10 cellular contexts compared by ENCODE assay signal in the genomic region with DNA sequence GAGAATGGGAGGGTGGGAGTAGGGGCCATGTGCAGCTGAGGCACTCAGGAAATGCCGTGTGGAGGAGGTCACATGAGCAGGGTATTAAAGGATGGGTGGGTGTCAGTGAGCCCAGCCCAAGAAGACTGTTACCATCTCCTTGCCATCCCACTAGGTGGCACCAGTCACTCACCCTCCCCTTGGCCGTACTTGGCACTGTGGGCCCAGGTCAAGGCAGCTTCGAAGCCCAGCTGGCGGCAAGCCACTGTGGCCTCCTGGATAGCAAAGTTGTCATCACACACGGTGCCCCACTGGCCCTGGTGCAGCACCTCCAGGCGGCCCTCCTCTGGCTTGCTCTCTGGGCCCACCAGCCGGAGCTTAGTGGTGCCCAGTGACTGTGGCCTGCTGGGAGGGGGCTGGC. TPM values are rescaled to one million over a fixed set of nuclear protein-coding genes. Genes with fewer than 3 reads are reported as not detected.
DNase-seq lines count a peak whose midpoint lies in the region; ATAC-seq and TF ChIP-seq lines count a peak whose summit lies in the region.
"Had no signal": no experiment of that assay in that cellular context is flagged by ENCODE, and none has a peak within 500 bp of the region (broad histone marks: within the 10 kb centered on the region; RNA-seq: fewer than 3 reads in every experiment).

No MANE protein-coding gene starts in this region.

- DNase-seq in NCI-H345 (lab: John Stamatoyannopoulos, UW), result peak; percentile 2
- no peak for DNase-seq in NCI-H345 treated with DMSO at 0.1 percent for 48 hours (lab: John Stamatoyannopoulos, UW; ENCODE audit: unreplicated experiment)
- peak; percentile 20 for DNase-seq in NCI-H146 (lab: John Stamatoyannopoulos, UW)
- peak; percentile 42 for DNase-seq in mammary epithelial cell
- DNase-seq in lower lobe of right lung, result no peak
- DNase-seq in NCI-H1417 treated with DMSO at 0.1 percent for 48 hours (lab: John Stamatoyannopoulos, UW), result no peak

- no peak overlapping the region for H2AFZ ChIP-seq in mammary epithelial cell (ENCODE audit: low read depth, low read length)

- in situ Hi-C loops in mammary epithelial cell (cut with MboI; ENCODE audit: low sequenced_read_pairs in 2 of 2), result no loop called here

- 37% methylated on average over 5 of the region's 7 CpGs for WGBS in mammary epithelial cell (ENCODE audit: low coverage, missing lambda C conversion rate)

- no peaks in the 10 kb centered on the region for H4K20me1 ChIP-seq in mammary epithelial cell (ENCODE audit: insufficient read depth, low read length)

- TF ChIP-seq CTCF in mammary epithelial cell (conservative IDR thresholded peaks at IDR 0.05 in 1 of 2, IDR thresholded peaks at IDR 0.05 in 1 of 2; ENCODE audit: extremely low read depth in 1 of 2, insufficient read depth in 1 of 2, low read depth in 1 of 2, low read length in 2 of 2) (peak; percentile 47 to 82), lower lobe of right lung (IDR thresholded peaks at IDR 0.05) (peak; percentile 53)

- H3K4me1 ChIP-seq in mammary epithelial cell (ENCODE audit: insufficient read depth, low read length) (peaks cover 2% of the 10 kb centered on the region), lower lobe of right lung (peaks cover 12% of the 10 kb centered on the region)

- no peak overlapping the region for H3K27ac ChIP-seq in mammary epithelial cell (ENCODE audit: insufficient read depth, low read depth, low read length)
- H3K27ac ChIP-seq in lower lobe of right lung, result no peak overlapping the region
- H3K27ac ChIP-seq: ovary had no signal

- ATAC-seq in lower lobe of right lung, result peak; percentile 60 to 67
- ATAC-seq in GM21515 (IDR thresholded peaks at IDR 0.05; ENCODE audit: unreplicated experiment), result no peak
- ATAC-seq in HG03159 (IDR thresholded peaks at IDR 0.05; ENCODE audit: unreplicated experiment), result no peak

- CTCF ChIA-PET in mammary epithelial cell (lab: Charles Lee; ENCODE audit: low non-redundant PET), result interaction anchor here (0.9 kb wide), 1 partner anchor 34 kb away, joined by 3 read pairs; no protein-coding TSS in a partner anchor

- intact Hi-C loops in mammary epithelial cell (cut with micrococcal nuclease), result loop anchor here (1.0 to 10.0 kb wide), 5 partner anchors 47 to 182 kb away; a partner anchor contains a TSS
- intact Hi-C loops in lower lobe of right lung (cut with DNase I), result no loop called here

- H3K4me3 ChIP-seq in mammary epithelial cell (replicated peaks in 1 of 3; ENCODE audit: insufficient read depth in 1 of 3, low read depth in 2 of 3, low read length in 3 of 3), result no peak overlapping the region
- no peak overlapping the region for H3K4me3 ChIP-seq in lower lobe of right lung
- H3K4me3 ChIP-seq: ovary had no signal

- H3K4me2 ChIP-seq in mammary epithelial cell (ENCODE audit: insufficient read depth, low read depth, low read length), result no peak overlapping the region

- H3K27me3 ChIP-seq in mammary epithelial cell (ENCODE audit: insufficient read depth, low read length) (no peaks in the 10 kb centered on the region), lower lobe of right lung (ENCODE audit: low read depth) (no peaks in the 10 kb centered on the region)
- H3K27me3 ChIP-seq: ovary had no signal

- no peaks in the 10 kb centered on the region for H3K79me2 ChIP-seq in mammary epithelial cell (ENCODE audit: insufficient read depth, low read length)

- H3K36me3 ChIP-seq in mammary epithelial cell (ENCODE audit: insufficient read depth, low read length) (no peaks in the 10 kb centered on the region), lower lobe of right lung (no peaks in the 10 kb centered on the region)
- H3K36me3 ChIP-seq: ovary had no signal

- H3K9me3 ChIP-seq in mammary epithelial cell (replicated peaks; ENCODE audit: insufficient read depth, low read length) (no peaks in the 10 kb centered on the region), lower lobe of right lung (no peaks in the 10 kb centered on the region)
- H3K9me3 ChIP-seq: Caco-2, ovary had no signal

- BruUV-seq in mammary epithelial cell (replicated peaks; lab: Mats Ljungman, UMichigan), result no TSS peak

- dilution Hi-C loops in mammary epithelial cell (cut with HindIII; ENCODE audit: low sequenced_read_pairs), result no loop called here

- H3K9ac ChIP-seq in mammary epithelial cell (ENCODE audit: insufficient read depth, low read length), result no peak overlapping the region

RNA-seq across cellular contexts. Expression of a gene that starts 5.4 kb away (rescaled TPM):
- 10 to 100 TPM in 1 of 2 donors, not detected in 1; 26.5 TPM for total RNA-seq in mammary epithelial cell
- polyA plus RNA-seq in mammary epithelial cell, result not detected
- not detected for polyA minus RNA-seq in mammary epithelial cell
- 4.5 TPM for total RNA-seq in lower lobe of right lung

Comparison
In these comparisons a context has a peak if more than half of its experiments do, and no peak if none do; other contexts are left out.
1. DNase-seq: peak in NCI-H345 (single experiment), NCI-H146 (single experiment) and mammary epithelial cell (single experiment); none in NCI-H345 treated with DMSO at 0.1 percent for 48 hours (single experiment), lower lobe of right lung (single experiment) and NCI-H1417 treated with DMSO at 0.1 percent for 48 hours (single experiment).
2. ATAC-seq: peak in lower lobe of right lung (2 of 2); none in GM21515 (single experiment) and HG03159 (single experiment).